11 cellular contexts compared by ENCODE assay signal in the genomic region with DNA sequence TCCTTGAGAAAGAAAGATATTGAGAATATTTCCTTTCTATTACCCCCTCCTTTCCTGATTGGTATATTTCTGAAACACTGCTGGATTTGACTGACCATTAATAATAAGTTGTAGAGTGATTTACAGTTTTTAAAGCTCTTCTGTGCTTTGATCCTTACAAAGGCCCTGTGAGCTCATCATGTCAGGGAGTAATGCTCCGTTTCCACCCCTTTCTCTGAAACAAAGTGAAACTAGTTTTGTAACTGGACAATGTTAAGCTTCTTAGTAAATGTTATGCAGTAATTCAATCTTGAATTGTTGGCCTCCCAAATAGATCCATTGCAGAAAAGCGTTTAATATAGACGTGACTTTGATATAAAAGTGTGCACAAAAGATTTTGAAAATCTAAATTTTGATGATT.
DNase-seq lines count a peak whose midpoint lies in the region; TF ChIP-seq lines count a peak whose summit lies in the region.
"Had no signal": no experiment of that assay in that cellular context is flagged by ENCODE, and none has a peak within 500 bp of the region (broad histone marks: within the 10 kb centered on the region; RNA-seq: fewer than 3 reads in every experiment).

No MANE protein-coding gene starts in this region.

- no peaks in the 10 kb centered on the region for H3K27me3 ChIP-seq in CD4-positive, alpha-beta memory T cell (ENCODE audit: insufficient read depth, low read length)
- H3K27me3 ChIP-seq in KMS-11 (ENCODE audit: insufficient read depth, low read depth), result no peaks in the 10 kb centered on the region
- no peaks in the 10 kb centered on the region for H3K27me3 ChIP-seq in muscle layer of duodenum (ENCODE audit: low read depth, low read length)
- H3K27me3 ChIP-seq: thyroid gland had no signal

- CTCF ChIA-PET in CD4-positive, alpha-beta memory T cell (lab: Charles Lee; ENCODE audit: partially characterized antibody), result no interaction called here
- CTCF ChIA-PET in MCF 10A (lab: Yijun Ruan, JAX), result interaction anchor here (1.0 to 1.4 kb wide), 3 partner anchors 11 to 157 kb away, joined by 3 to 6 read pairs (median 5); no protein-coding TSS in a partner anchor

- peaks cover 0 to 2% (median 0%) of the 10 kb centered on the region in 8 donors for H3K9me3 Mint-ChIP-seq in CD4-positive, alpha-beta memory T cell
- H3K9me3 Mint-ChIP-seq in MCF 10A (ENCODE audit: unreplicated experiment), result no peaks in the 10 kb centered on the region

- peak overlapping the region; percentile 19; the same call in 1 of the 2 replicates for H3K9ac ChIP-seq in KMS-11

- H3K4me1 Mint-ChIP-seq in CD4-positive, alpha-beta memory T cell, result no peaks in the 10 kb centered on the region
- peaks cover 16% of the 10 kb centered on the region for H3K4me1 Mint-ChIP-seq in MCF 10A (ENCODE audit: insufficient read depth, unreplicated experiment)

- H3K27ac ChIP-seq in CD4-positive, alpha-beta memory T cell (ENCODE audit: low read depth, low read length), result no peak overlapping the region
- H3K27ac ChIP-seq in KMS-11 (peak overlapping the region; percentile 26; the same call in 1 of the 2 replicates), muscle layer of duodenum (ENCODE audit: low read length) (no peak overlapping the region)
- H3K27ac ChIP-seq: thyroid gland had no signal

- no peaks in the 10 kb centered on the region for H3K36me3 ChIP-seq in CD4-positive, alpha-beta memory T cell (ENCODE audit: insufficient read depth, low read length)
- no peaks in the 10 kb centered on the region for H3K36me3 ChIP-seq in KMS-11 (ENCODE audit: insufficient read depth)
- H3K36me3 ChIP-seq in muscle layer of duodenum (ENCODE audit: control insufficient read depth in 1 of 2, insufficient read depth in 2 of 2, low read length in 2 of 2), result no peaks in the 10 kb centered on the region
- H3K36me3 ChIP-seq: thyroid gland had no signal

- no peaks in the 10 kb centered on the region for H3K27me3 Mint-ChIP-seq in CD4-positive, alpha-beta memory T cell
- H3K27me3 Mint-ChIP-seq in MCF 10A (ENCODE audit: insufficient read depth, unreplicated experiment), result no peaks in the 10 kb centered on the region
- H3K27me3 Mint-ChIP-seq: activated naive CD8-positive, alpha-beta T cell had no signal

- no peaks in the 10 kb centered on the region for H3K4me1 ChIP-seq in CD4-positive, alpha-beta memory T cell (ENCODE audit: insufficient read depth, low read length)
- H3K4me1 ChIP-seq in KMS-11 (ENCODE audit: low read depth, poor library complexity, severe bottlenecking) (no peaks in the 10 kb centered on the region), muscle layer of duodenum (ENCODE audit: control insufficient read depth in 1 of 2, insufficient read depth in 2 of 2, low read length in 2 of 2) (peaks cover 0 to 6% of the 10 kb centered on the region in 2 donors)
- H3K4me1 ChIP-seq: thyroid gland had no signal

- POLR2A ChIA-PET in CD4-positive, alpha-beta memory T cell (lab: Charles Lee; ENCODE audit: partially characterized antibody), result no interaction called here
- POLR2A ChIA-PET in MCF 10A (lab: Yijun Ruan, JAX), result interaction anchor here (0.6 to 1.5 kb wide), 2 partner anchors 133 to 159 kb away, joined by 4 to 8 read pairs; no protein-coding TSS in a partner anchor

- H3K4me2 ChIP-seq in KMS-11, result peak overlapping the region; percentile 29

- intact Hi-C loops in CD4-positive, alpha-beta memory T cell (cut with micrococcal nuclease), result no loop called here
- intact Hi-C loops in MCF 10A (cut with micrococcal nuclease), result no loop called here

- no peak overlapping the region for H3K27ac Mint-ChIP-seq in CD4-positive, alpha-beta memory T cell
- H3K27ac Mint-ChIP-seq in MCF 10A (ENCODE audit: low read depth, unreplicated experiment), result peak overlapping the region; percentile 69
- H3K27ac Mint-ChIP-seq: activated naive CD8-positive, alpha-beta T cell had no signal

- H3K4me3 ChIP-seq in CD4-positive, alpha-beta memory T cell (ENCODE audit: low read length in 2 of 2), result no peak overlapping the region
- H3K4me3 ChIP-seq in KMS-11 (IDR thresholded peaks at IDR 0.05; ENCODE audit: insufficient read depth, low read depth, low read length) (peak overlapping the region; percentile 27), muscle layer of duodenum (ENCODE audit: low read depth in 1 of 2, low read length in 2 of 2) (peak overlapping the region; percentile 35 to 70)
- H3K4me3 ChIP-seq: thyroid gland had no signal

- no peaks in the 10 kb centered on the region for H3K9me3 ChIP-seq in CD4-positive, alpha-beta memory T cell (ENCODE audit: control insufficient read depth in 1 of 2, low read length in 2 of 2)
- H3K9me3 ChIP-seq in muscle layer of duodenum (ENCODE audit: control insufficient read depth in 1 of 2, low read length in 2 of 2), result no peaks in the 10 kb centered on the region
- H3K9me3 ChIP-seq: thyroid gland had no signal

- no peaks in the 10 kb centered on the region for H4K20me1 ChIP-seq in KMS-11 (ENCODE audit: insufficient read depth)

- peak overlapping the region in 7 of 8 donors; percentile 0 to 48 (median 21) for H3K4me3 Mint-ChIP-seq in CD4-positive, alpha-beta memory T cell
- peak overlapping the region; percentile 68 for H3K4me3 Mint-ChIP-seq in MCF 10A (ENCODE audit: unreplicated experiment)
- H3K4me3 Mint-ChIP-seq: activated naive CD8-positive, alpha-beta T cell had no signal

- no peaks in the 10 kb centered on the region for H3K36me3 Mint-ChIP-seq in CD4-positive, alpha-beta memory T cell
- H3K36me3 Mint-ChIP-seq in MCF 10A (ENCODE audit: insufficient read depth, unreplicated experiment), result no peaks in the 10 kb centered on the region
- H3K36me3 Mint-ChIP-seq: activated naive CD8-positive, alpha-beta T cell had no signal

- TF ChIP-seq CTCF in KMS-11 (conservative IDR thresholded peaks at IDR 0.05; ENCODE audit: low read depth, low read length), result no peak
- TF ChIP-seq CTCF in MCF 10A (IDR thresholded peaks at IDR 0.05; ENCODE audit: unreplicated experiment), result no peak

- DNase-seq in CD4-positive, alpha-beta memory T cell, result no peak
- DNase-seq in MCF 10A (ENCODE audit: unreplicated experiment) (peak; percentile 63), SKM-1 (lab: John Stamatoyannopoulos, UW; ENCODE audit: unreplicated experiment) (no peak), NCI-H1436 (lab: John Stamatoyannopoulos, UW) (no peak)
- DNase-seq in effector CD4-positive, alpha-beta T cell, result no peak
- DNase-seq in NK-92 treated with Interleukin-12 subunit alpha and Interleukin-12 subunit beta, amount 100 ng/mL, for 24 hours (lab: John Stamatoyannopoulos, UW), result no peak
- DNase-seq: stimulated activated CD4-positive, alpha-beta T cell treated with anti-CD3 and anti-CD28 coated beads, Interleukin-12 subunit alpha, Interleukin-12 subunit beta, amount 100 ng/mL, for 4 hours; thyroid gland had no signal

- H3K79me2 ChIP-seq in KMS-11 (ENCODE audit: insufficient read depth, low read depth), result no peaks in the 10 kb centered on the region

- BruUV-seq in MCF 10A (replicated peaks; lab: Mats Ljungman, UMichigan), result no TSS peak

- H2AFZ ChIP-seq in KMS-11 (ENCODE audit: low read depth), result peak overlapping the region; percentile 49

Comparison
In these comparisons a context has a peak if more than half of its experiments do, and no peak if none do; other contexts are left out.
1. H3K4me3 ChIP-seq: peak in KMS-11 (single experiment) and muscle layer of duodenum (2 of 2); none in CD4-positive, alpha-beta memory T cell (0 of 2).